Comparison of ENCODE assay signal across 11 cellular contexts in genomic region chr7:23247101-23247601, GRCh38. TPM values are rescaled to one million over a fixed set of nuclear protein-coding genes. Genes with fewer than 3 reads are reported as not detected.
DNase-seq lines count a peak whose midpoint lies in the region; ATAC-seq, FAIRE-seq and TF ChIP-seq lines count a peak whose summit lies in the region.
"Had no signal": no experiment of that assay in that cellular context is flagged by ENCODE, and none has a peak within 500 bp of the region (broad histone marks: within the 10 kb centered on the region; RNA-seq: fewer than 3 reads in every experiment).

No MANE protein-coding gene starts in this region.

- WGBS in HepG2 (ENCODE audit: low lambda C conversion rate), result 38% methylated on average over 5 of the region's 6 CpGs
- 46 to 91% (median 74%) methylated on average over 5 to 6 of the region's 6 CpGs for WGBS in stomach, 5 donors

- in situ Hi-C loops in HepG2 (cut with HindIII; ENCODE audit: extremely low pct_ligation_motif_present, low pct_unique_long_range_greater_than_20kb), result no loop called here

- H3K9ac ChIP-seq in HUES6 (ENCODE audit: low read length) (no peak overlapping the region), duodenal mucosa (ENCODE audit: low read depth in 1 of 2, low read length in 2 of 2) (no peak overlapping the region), HepG2 (ENCODE audit: insufficient read depth, low read depth, low read length) (no peak overlapping the region)

- H3K4me1 ChIP-seq in HUES6 (ENCODE audit: control insufficient read depth, insufficient read depth, low read length), result peaks cover 15% of the 10 kb centered on the region
- H3K4me1 ChIP-seq in duodenal mucosa (ENCODE audit: control insufficient read depth in 1 of 2, insufficient read depth in 2 of 2, low read length in 2 of 2), result no peaks in the 10 kb centered on the region
- peaks cover 19% of the 10 kb centered on the region for H3K4me1 ChIP-seq in HepG2 (ENCODE audit: insufficient read depth, low read length)
- peaks cover 0 to 21% (median 6%) of the 10 kb centered on the region in 4 donors for H3K4me1 ChIP-seq in stomach

- no peaks in the 10 kb centered on the region for H3K79me2 ChIP-seq in HepG2 (ENCODE audit: insufficient read depth, low read length)

- TF ChIP-seq POLR2A in HepG2 (IDR thresholded peaks at IDR 0.05; ENCODE audit: insufficient read depth in 1 of 2, low read depth in 2 of 2, low read length in 2 of 2) (no peak), stomach (IDR thresholded peaks at IDR 0.05) (no peak)

- H3K27me3 ChIP-seq in HUES6 (ENCODE audit: control insufficient read depth, insufficient read depth, low read length), result peaks cover 16% of the 10 kb centered on the region; the same call in 1 of the 2 replicates
- peaks cover 26 to 30% of the 10 kb centered on the region in 2 donors for H3K27me3 ChIP-seq in duodenal mucosa (ENCODE audit: control insufficient read depth in 1 of 2, insufficient read depth in 2 of 2, low read length in 2 of 2)
- peaks cover 9 to 64% of the 10 kb centered on the region in 2 experiments for H3K27me3 ChIP-seq in HepG2 (ENCODE audit: control insufficient read depth in 1 of 2, insufficient read depth in 2 of 2, low read length in 2 of 2)
- peaks cover 0 to 28% (median 24%) of the 10 kb centered on the region in 3 donors for H3K27me3 ChIP-seq in stomach

- no TSS peak for BruUV-seq in HepG2 (replicated peaks; lab: Mats Ljungman, UMichigan)

- H4K20me1 ChIP-seq in HepG2 (ENCODE audit: insufficient read depth, low read length), result no peaks in the 10 kb centered on the region

- H3K27ac ChIP-seq in HUES6 (ENCODE audit: low read depth, low read length) (no peak overlapping the region), duodenal mucosa (ENCODE audit: low read depth, low read length) (no peak overlapping the region), HepG2 (ENCODE audit: extremely low read length, insufficient read depth, low read length) (no peak overlapping the region), stomach (peak overlapping the region in 4 of 5 donors; percentile 48 to 73 (median 62))

- intact Hi-C loops in HepG2 (cut with micrococcal nuclease; ENCODE audit: unreplicated experiment), result no loop called here
- intact Hi-C loops in stomach (cut with DNase I; ENCODE audit: low total_unique reads), result no loop called here

- DNase-seq in HepG2 (ENCODE audit: low spot score) (no peak), stomach (no peak), NCI-H1930 (lab: John Stamatoyannopoulos, UW) (no peak), superior temporal gyrus (ENCODE audit: extremely low spot score) (no peak), NCI-H1436 treated with DMSO at 0.1 percent for 48 hours (lab: John Stamatoyannopoulos, UW) (no peak)
- DNase-seq: activated naive CD8-positive, alpha-beta T cell treated with anti-CD3 and anti-CD28 coated beads, Interleukin-2, amount 10 ng/mL, durations not matched to agents 7 days and 5 days had no signal

- H3K36me3 ChIP-seq in HUES6 (ENCODE audit: control insufficient read depth, insufficient read depth, low read length) (no peaks in the 10 kb centered on the region), duodenal mucosa (ENCODE audit: control insufficient read depth in 1 of 2, insufficient read depth in 2 of 2, low read length in 2 of 2) (no peaks in the 10 kb centered on the region), HepG2 (replicated peaks in 1 of 2; ENCODE audit: control insufficient read depth in 1 of 2, insufficient read depth in 2 of 2, low read length in 2 of 2) (no peaks in the 10 kb centered on the region), stomach (no peaks in the 10 kb centered on the region)

- no peak for TF ChIP-seq EP300 in HepG2 (IDR thresholded peaks at IDR 0.05; ENCODE audit: low read depth in 2 of 2, low read length in 2 of 2)
- no peak for TF ChIP-seq EP300 in HepG2 (CRISPR knock-in tag; IDR thresholded peaks at IDR 0.05; ENCODE audit: borderline replicate concordance)
- TF ChIP-seq EP300 in stomach (IDR thresholded peaks at IDR 0.05), result no peak

- no peak for TF ChIP-seq CTCF in HepG2 (CRISPR knock-in tag; IDR thresholded peaks at IDR 0.05)
- no peak for TF ChIP-seq CTCF in stomach (IDR thresholded peaks at IDR 0.05)

- H3K4me3 ChIP-seq in HUES6 (ENCODE audit: low read depth, low read length) (peak overlapping the region; percentile 47; the same call in 1 of the 2 replicates), duodenal mucosa (ENCODE audit: low read depth in 1 of 2, low read length in 2 of 2) (peak overlapping the region; percentile 51 to 56), HepG2 (replicated peaks in 1 of 3; ENCODE audit: insufficient read depth in 1 of 3, low read depth in 2 of 3, low read length in 3 of 3) (peak overlapping the region in 2 of 3 experiments; percentile 23 to 62; a peak in 1 of 6 replicates), stomach (peak overlapping the region; percentile 32 to 49 (median 45))

- POLR2A ChIA-PET in HepG2 (lab: Yijun Ruan, JAX), result no interaction called here

- no peak overlapping the region for H2AFZ ChIP-seq in HepG2 (ENCODE audit: low read length)

- CTCF ChIA-PET in HepG2 (lab: Yijun Ruan, JAX; ENCODE audit: low intra/inter-chr PET ratio, low total read pairs), result no interaction called here

- ATAC-seq in HepG2 (peak; percentile 67), HG02885 (IDR thresholded peaks at IDR 0.05; ENCODE audit: poor library complexity, unreplicated experiment) (no peak)

- no peaks in the 10 kb centered on the region; the same call in 1 of the 2 replicates for H3K9me3 ChIP-seq in HUES6 (ENCODE audit: control insufficient read depth, insufficient read depth, low read depth, low read length)
- H3K9me3 ChIP-seq in duodenal mucosa (ENCODE audit: control insufficient read depth in 1 of 2, low read length in 2 of 2), result no peaks in the 10 kb centered on the region
- no peaks in the 10 kb centered on the region for H3K9me3 ChIP-seq in HepG2 (ENCODE audit: low read length)
- peaks cover 0 to 10% (median 4%) of the 10 kb centered on the region in 4 donors for H3K9me3 ChIP-seq in stomach

- peak overlapping the region; percentile 66 for H3K4me2 ChIP-seq in HepG2 (ENCODE audit: low read depth, low read length)

- no peak for TF ChIP-seq RAD21 in HepG2 (CRISPR knock-in tag; IDR thresholded peaks at IDR 0.05)

- no peak for FAIRE-seq in HepG2 (lab: Jason Lieb, UNC)
- FAIRE-seq: islet of Langerhans, TTC549 had no signal

RNA-seq across cellular contexts. Expression of gene GPNMB, which starts 0.6 kb away (rescaled TPM):
- total RNA-seq in HepG2 (2016; rRNA removed; fragmentation: Illumina TruSeq; extraction: Trizol) (1.6 TPM in 2 replicates), stomach (10 to 100 TPM; 11.7 to 32.7 (median 26.1) TPM)
- total RNA-seq in HepG2 (2016; cell fraction: cytosol; rRNA removed; fragmentation: Illumina TruSeq; extraction: Trizol; ENCODE audit: low read depth), result 1.2 and 1.5 TPM in 2 replicates
- 1.7 and 2.0 TPM in 2 replicates for total RNA-seq in HepG2 (2016; cell fraction: insoluble cytoplasmic fraction; rRNA removed; fragmentation: Illumina TruSeq; extraction: Trizol)
- 2.6 and 2.7 TPM in 2 replicates for total RNA-seq in HepG2 (2016; cell fraction: membrane; rRNA removed; fragmentation: Illumina TruSeq; extraction: Trizol)
- 1.3 and 1.6 TPM in 2 replicates for total RNA-seq in HepG2 (2016; cell fraction: nucleus; rRNA removed; fragmentation: Illumina TruSeq; extraction: Trizol)
- polyA plus RNA-seq in HepG2 (2011; rRNA removed) (0.91 and 1.1 TPM in 2 replicates), stomach (10 to 100 TPM in 1 of 3 donors, 1 to 10 TPM in 2; 6.1 to 27.8 (median 9.4) TPM)
- 0.91 and 1.3 TPM in 2 replicates for polyA plus RNA-seq in HepG2 (2011; cell fraction: cytosol; rRNA removed)
- polyA plus RNA-seq in HepG2 (2011; cell fraction: nucleus; rRNA removed), result 0.39 and 1.2 TPM in 2 replicates
- 1.2 and 2.6 TPM in 2 replicates for polyA plus RNA-seq in HepG2 (2012)
- 1.2 and 1.7 TPM in 2 replicates for polyA plus RNA-seq in HepG2 (2016; cell fraction: cytosol; fragmentation: Illumina TruSeq; extraction: Trizol; ENCODE audit: low read depth)
- 1.1 and 1.2 TPM in 2 replicates for polyA plus RNA-seq in HepG2 (2016; cell fraction: insoluble cytoplasmic fraction; fragmentation: Illumina TruSeq; extraction: Trizol; ENCODE audit: low read depth)
- 3.0 and 3.7 TPM in 2 replicates for polyA plus RNA-seq in HepG2 (2016; cell fraction: membrane; fragmentation: Illumina TruSeq; extraction: Trizol; ENCODE audit: low read depth)
- 1.7 and 2.8 TPM in 2 replicates for polyA plus RNA-seq in HepG2 (2016; cell fraction: nucleus; fragmentation: Illumina TruSeq; extraction: Trizol; ENCODE audit: insufficient read depth, low read depth)
- 1.2 TPM in 2 replicates for polyA minus RNA-seq in HepG2 (2011; rRNA and poly(A)+ RNA removed; ENCODE audit: low replicate concordance)
- 1.4 TPM in 1 of 2 replicates, not detected in the other for polyA minus RNA-seq in HepG2 (2011; cell fraction: cytosol; rRNA and poly(A)+ RNA removed)
- polyA minus RNA-seq in HepG2 (2011; cell fraction: nucleus; rRNA and poly(A)+ RNA removed), result 1.4 and 3.0 TPM in 2 replicates

RNA-seq across cellular contexts. Expression of gene MALSU1, which starts 52.0 kb away (rescaled TPM):
- total RNA-seq in HepG2 (2016; rRNA removed; fragmentation: Illumina TruSeq; extraction: Trizol) (141 and 188 TPM in 2 replicates), stomach (10 to 100 TPM in 4 of 5 donors, 1 to 10 TPM in 1; 2.9 to 79.9 (median 68.9) TPM)
- 55.4 and 74.4 TPM in 2 replicates for total RNA-seq in HepG2 (2016; cell fraction: cytosol; rRNA removed; fragmentation: Illumina TruSeq; extraction: Trizol; ENCODE audit: low read depth)
- 134 and 186 TPM in 2 replicates for total RNA-seq in HepG2 (2016; cell fraction: insoluble cytoplasmic fraction; rRNA removed; fragmentation: Illumina TruSeq; extraction: Trizol)
- total RNA-seq in HepG2 (2016; cell fraction: membrane; rRNA removed; fragmentation: Illumina TruSeq; extraction: Trizol), result 96.1 and 111 TPM in 2 replicates
- total RNA-seq in HepG2 (2016; cell fraction: nucleus; rRNA removed; fragmentation: Illumina TruSeq; extraction: Trizol), result 49.1 and 52.9 TPM in 2 replicates
- polyA plus RNA-seq in HepG2 (2011; rRNA removed) (51.6 and 72.0 TPM in 2 replicates), stomach (10 to 100 TPM; 32.9 to 49.3 (median 42.8) TPM)
- polyA plus RNA-seq in HepG2 (2011; cell fraction: cytosol; rRNA removed), result 82.4 and 82.6 TPM in 2 replicates
- 24.8 and 38.6 TPM in 2 replicates for polyA plus RNA-seq in HepG2 (2011; cell fraction: nucleus; rRNA removed)
- polyA plus RNA-seq in HepG2 (2012), result 58.1 and 99.3 TPM in 2 replicates
- polyA plus RNA-seq in HepG2 (2016; cell fraction: cytosol; fragmentation: Illumina TruSeq; extraction: Trizol; ENCODE audit: low read depth), result 78.8 and 82.1 TPM in 2 replicates
- polyA plus RNA-seq in HepG2 (2016; cell fraction: insoluble cytoplasmic fraction; fragmentation: Illumina TruSeq; extraction: Trizol; ENCODE audit: low read depth), result 213 and 216 TPM in 2 replicates
- polyA plus RNA-seq in HepG2 (2016; cell fraction: membrane; fragmentation: Illumina TruSeq; extraction: Trizol; ENCODE audit: low read depth), result 91.1 and 105 TPM in 2 replicates
- 99.5 and 103 TPM in 2 replicates for polyA plus RNA-seq in HepG2 (2016; cell fraction: nucleus; fragmentation: Illumina TruSeq; extraction: Trizol; ENCODE audit: insufficient read depth, low read depth)
- 18.4 and 23.7 TPM in 2 replicates for polyA minus RNA-seq in HepG2 (2011; rRNA and poly(A)+ RNA removed; ENCODE audit: low replicate concordance)
- 40.5 and 48.0 TPM in 2 replicates for polyA minus RNA-seq in HepG2 (2011; cell fraction: cytosol; rRNA and poly(A)+ RNA removed)
- 41.1 and 44.5 TPM in 2 replicates for polyA minus RNA-seq in HepG2 (2011; cell fraction: nucleus; rRNA and poly(A)+ RNA removed)

Comparison
In these comparisons a context has a peak if more than half of its experiments do, and no peak if none do; other contexts are left out.
1. H3K27ac ChIP-seq: peak in stomach (4 of 5); none in HUES6 (single experiment), duodenal mucosa (single experiment) and HepG2 (single experiment).
2. Peak in every context shown above with its lines, with median percentiles within 50 percentile points of each other: H3K4me3 ChIP-seq.